13 cellular contexts compared by ENCODE assay signal in the genomic region with DNA sequence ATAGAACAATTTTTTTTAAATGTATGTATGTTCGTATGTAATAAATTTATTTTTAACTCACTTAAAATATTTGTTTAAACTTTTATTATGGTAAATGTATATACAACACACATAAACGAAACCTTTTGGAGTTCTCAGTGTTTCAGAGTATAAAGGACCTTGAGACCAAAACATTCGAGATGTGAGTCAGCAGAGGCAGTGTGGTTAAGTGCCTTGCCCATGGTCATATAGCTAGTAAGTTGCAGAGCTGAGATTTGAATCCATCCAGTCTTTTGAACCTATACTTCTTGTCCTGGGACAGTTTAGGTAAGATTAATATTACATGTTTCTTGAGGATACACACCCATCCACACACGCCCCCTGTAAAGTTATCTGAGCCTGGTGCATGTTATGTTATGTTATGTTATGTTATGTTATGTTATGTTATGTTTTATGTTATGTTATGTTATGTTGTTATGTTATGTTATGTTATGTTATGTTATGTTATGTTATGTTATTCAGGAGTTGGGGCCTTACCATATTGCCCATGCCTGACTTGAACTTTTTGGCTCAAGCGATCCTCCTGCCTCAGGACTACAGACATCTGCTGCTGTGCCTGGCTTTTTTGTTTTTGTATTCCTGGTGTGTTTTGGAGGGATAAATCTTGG. TPM values are rescaled to one million over a fixed set of nuclear protein-coding genes. Genes with fewer than 3 reads are reported as not detected.
DNase-seq lines count a peak whose midpoint lies in the region; ATAC-seq and TF ChIP-seq lines count a peak whose summit lies in the region.
"Had no signal": no experiment of that assay in that cellular context is flagged by ENCODE, and none has a peak within 500 bp of the region (broad histone marks: within the 10 kb centered on the region; RNA-seq: fewer than 3 reads in every experiment).

No MANE protein-coding gene starts in this region.

- POLR2A ChIA-PET in MCF 10A (lab: Yijun Ruan, JAX) (no interaction called here), PC-9 (lab: Charles Lee; ENCODE audit: unreplicated experiment) (interaction anchor here (0.6 kb wide), 2 partner anchors 156 to 1625 kb away, joined by 3 read pairs; no protein-coding TSS in a partner anchor)
- POLR2A ChIA-PET in CD8-positive, alpha-beta memory T cell (lab: Charles Lee), result no interaction called here

- no peaks in the 10 kb centered on the region for H3K9me3 ChIP-seq in breast epithelium
- H3K9me3 ChIP-seq in PC-9 (ENCODE audit: insufficient read depth, low read depth), result no peaks in the 10 kb centered on the region
- H3K9me3 ChIP-seq in CD8-positive, alpha-beta memory T cell (ENCODE audit: low read length), result no peaks in the 10 kb centered on the region

- peaks cover 27% of the 10 kb centered on the region for H3K36me3 Mint-ChIP-seq in MCF 10A (ENCODE audit: insufficient read depth, unreplicated experiment)
- H3K36me3 Mint-ChIP-seq in CD8-positive, alpha-beta memory T cell, result peaks cover 0 to 57% (median 10%) of the 10 kb centered on the region in 3 donors

- H3K9me2 ChIP-seq in PC-9 (ENCODE audit: insufficient read depth), result no peaks in the 10 kb centered on the region

- no peak for TF ChIP-seq POLR2A in breast epithelium (IDR thresholded peaks at IDR 0.05)

- BruUV-seq in MCF 10A (replicated peaks; lab: Mats Ljungman, UMichigan), result no TSS peak
- no TSS peak for BruUV-seq in PC-9 (replicated peaks; lab: Mats Ljungman, UMichigan)

- peak; percentile 57 for ATAC-seq in stimulated activated naive CD8-positive, alpha-beta T cell treated with anti-CD3 and anti-CD28 coated beads, Interleukin-15, Interleukin-2, amounts not matched to agents 100 U/mL and 50 U/mL, for 24 hours

- H2AFZ ChIP-seq in PC-9, result no peak overlapping the region

- intact Hi-C loops in MCF 10A (cut with micrococcal nuclease), result loop anchor here (10.0 kb wide), 1 partner anchor 186 kb away; no protein-coding TSS in a partner anchor
- intact Hi-C loops in breast epithelium (cut with DNase I; ENCODE audit: low total_unique reads), result no loop called here
- intact Hi-C loops in PC-9 (cut with micrococcal nuclease; ENCODE audit: unreplicated experiment), result loop anchor here (10.0 kb wide), 1 partner anchor 206 kb away; no protein-coding TSS in a partner anchor
- intact Hi-C loops in posterior vena cava (cut with DNase I), result no loop called here

- H3K27ac Mint-ChIP-seq in MCF 10A (ENCODE audit: low read depth, unreplicated experiment), result peak overlapping the region; percentile 19
- peak overlapping the region in 4 of 8 donors; percentile 15 to 68 (median 44) for H3K27ac Mint-ChIP-seq in CD8-positive, alpha-beta memory T cell
- H3K27ac Mint-ChIP-seq: B cell, nephron had no signal

- H3K36me3 ChIP-seq in breast epithelium, result no peaks in the 10 kb centered on the region
- H3K36me3 ChIP-seq in PC-9 (ENCODE audit: low read depth), result peaks cover 20% of the 10 kb centered on the region
- peaks cover 7% of the 10 kb centered on the region for H3K36me3 ChIP-seq in CD8-positive, alpha-beta memory T cell (ENCODE audit: insufficient read depth, low read length)

- H3K4me1 Mint-ChIP-seq in MCF 10A (ENCODE audit: insufficient read depth, unreplicated experiment), result peaks cover 39% of the 10 kb centered on the region
- peaks cover 49 to 77% (median 70%) of the 10 kb centered on the region in 3 donors for H3K4me1 Mint-ChIP-seq in CD8-positive, alpha-beta memory T cell
- H3K4me1 Mint-ChIP-seq: nephron had no signal

- H3K27me3 Mint-ChIP-seq in MCF 10A (ENCODE audit: insufficient read depth, unreplicated experiment), result no peaks in the 10 kb centered on the region
- H3K27me3 Mint-ChIP-seq in CD8-positive, alpha-beta memory T cell, result no peaks in the 10 kb centered on the region
- H3K27me3 Mint-ChIP-seq: B cell had no signal

- H3K27ac ChIP-seq in breast epithelium (no peak overlapping the region), PC-9 (peak overlapping the region; percentile 46; the same call in 1 of the 2 replicates)
- H3K27ac ChIP-seq in CD8-positive, alpha-beta memory T cell (ENCODE audit: low read depth, low read length), result no peak overlapping the region

- no peak overlapping the region for H3K4me3 ChIP-seq in breast epithelium
- no peak overlapping the region for H3K4me3 ChIP-seq in PC-9
- no peak overlapping the region for H3K4me3 ChIP-seq in fibroblast of pulmonary artery (replicated peaks; ENCODE audit: low read depth, low read length)
- H3K4me3 ChIP-seq in CD8-positive, alpha-beta memory T cell (ENCODE audit: low read length), result no peak overlapping the region

- H3K4me2 ChIP-seq in PC-9, result no peak overlapping the region

- no peak overlapping the region for H3K4me3 Mint-ChIP-seq in MCF 10A (ENCODE audit: unreplicated experiment)
- H3K4me3 Mint-ChIP-seq in CD8-positive, alpha-beta memory T cell, result no peak overlapping the region
- H3K4me3 Mint-ChIP-seq: B cell, nephron had no signal

- peaks cover 29% of the 10 kb centered on the region for H4K20me1 ChIP-seq in PC-9 (ENCODE audit: insufficient read depth)

- CTCF ChIA-PET in MCF 10A (lab: Yijun Ruan, JAX) (interaction anchor here (0.6 kb wide), 2 partner anchors 20 to 97 kb away, joined by 3 read pairs; no protein-coding TSS in a partner anchor), PC-9 (lab: Charles Lee) (no interaction called here)
- CTCF ChIA-PET in CD8-positive, alpha-beta memory T cell (lab: Charles Lee), result no interaction called here

- H3K4me1 ChIP-seq in breast epithelium, result no peaks in the 10 kb centered on the region
- H3K4me1 ChIP-seq in PC-9 (replicated peaks; ENCODE audit: insufficient read depth), result peaks cover 10% of the 10 kb centered on the region
- H3K4me1 ChIP-seq in CD8-positive, alpha-beta memory T cell (ENCODE audit: insufficient read depth, low read length), result no peaks in the 10 kb centered on the region

- H3K9me3 Mint-ChIP-seq in MCF 10A (ENCODE audit: unreplicated experiment), result no peaks in the 10 kb centered on the region
- no peaks in the 10 kb centered on the region for H3K9me3 Mint-ChIP-seq in CD8-positive, alpha-beta memory T cell
- H3K9me3 Mint-ChIP-seq: nephron had no signal

- no peaks in the 10 kb centered on the region for H3K27me3 ChIP-seq in breast epithelium
- no peaks in the 10 kb centered on the region for H3K27me3 ChIP-seq in PC-9 (ENCODE audit: insufficient read depth, low read depth)
- no peaks in the 10 kb centered on the region for H3K27me3 ChIP-seq in CD8-positive, alpha-beta memory T cell (ENCODE audit: insufficient read depth, low read length, poor library complexity, severe bottlenecking)

- peak; percentile 40 for DNase-seq in MCF 10A (ENCODE audit: unreplicated experiment)
- no peak for DNase-seq in breast epithelium (ENCODE audit: low spot score in 2 of 2)
- no peak for DNase-seq in PC-9
- peak; percentile 29 for DNase-seq in fibroblast of pulmonary artery (ENCODE audit: low read depth)
- DNase-seq in stimulated activated naive CD8-positive, alpha-beta T cell treated with anti-CD3 and anti-CD28 coated beads, Interleukin-15, Interleukin-2, amounts not matched to agents 100 U/mL and 50 U/mL, for 24 hours, result no peak
- no peak for DNase-seq in NCI-H446 (lab: John Stamatoyannopoulos, UW)
- DNase-seq in CD8-positive, alpha-beta memory T cell, result no peak
- DNase-seq in posterior vena cava (ENCODE audit: low spot score), result no peak
- DNase-seq: foreskin melanocyte, NCI-H1105, SHP77 had no signal

- H3K79me2 ChIP-seq in PC-9 (ENCODE audit: low read depth), result peaks cover 58% of the 10 kb centered on the region

- H3F3A ChIP-seq in PC-9 (ENCODE audit: insufficient read depth, low read depth), result peaks cover 31% of the 10 kb centered on the region; the same call in 1 of the 2 replicates

- TF ChIP-seq CTCF in MCF 10A (IDR thresholded peaks at IDR 0.05; ENCODE audit: unreplicated experiment), result no peak
- no peak for TF ChIP-seq CTCF in breast epithelium (IDR thresholded peaks at IDR 0.05)
- TF ChIP-seq CTCF in PC-9 (conservative IDR thresholded peaks at IDR 0.05), result no peak
- no peak for TF ChIP-seq CTCF in fibroblast of pulmonary artery (IDR thresholded peaks at IDR 0.05; ENCODE audit: low read length, missing control alignments)

RNA-seq across cellular contexts. Expression of a gene that starts 41.8 kb away (rescaled TPM):
- total RNA-seq in MCF 10A (2022) (41.6 and 50.3 TPM in 2 replicates), breast epithelium (10 to 100 TPM; 49.3 to 84.9 (median 59.6) TPM), PC-9 (2021) (66.8 and 84.8 TPM in 2 replicates), posterior vena cava (10 to 100 TPM; 51.7 to 58.3 TPM)
- total RNA-seq in CD8-positive, alpha-beta memory T cell, result 10 to 100 TPM; 40.4 to 44.0 TPM
- polyA plus RNA-seq in CD8-positive, alpha-beta memory T cell, result 11.4 TPM

Comparison
In these comparisons a context has a peak if more than half of its experiments do, and no peak if none do; other contexts are left out.
1. DNase-seq: peak in MCF 10A (single experiment) and fibroblast of pulmonary artery (single experiment); none in breast epithelium (0 of 2), PC-9 (0 of 2), stimulated activated naive CD8-positive, alpha-beta T cell treated with anti-CD3 and anti-CD28 coated beads, Interleukin-15, Interleukin-2, amounts not matched to agents 100 U/mL and 50 U/mL, for 24 hours (single experiment), NCI-H446 (0 of 2), CD8-positive, alpha-beta memory T cell (0 of 5) and posterior vena cava (single experiment).
2. intact Hi-C loops: an anchor here in MCF 10A (10.0 kb wide) and PC-9 (10.0 kb wide); none called in breast epithelium and posterior vena cava.